8 cellular contexts compared by ENCODE assay signal in the genomic region with DNA sequence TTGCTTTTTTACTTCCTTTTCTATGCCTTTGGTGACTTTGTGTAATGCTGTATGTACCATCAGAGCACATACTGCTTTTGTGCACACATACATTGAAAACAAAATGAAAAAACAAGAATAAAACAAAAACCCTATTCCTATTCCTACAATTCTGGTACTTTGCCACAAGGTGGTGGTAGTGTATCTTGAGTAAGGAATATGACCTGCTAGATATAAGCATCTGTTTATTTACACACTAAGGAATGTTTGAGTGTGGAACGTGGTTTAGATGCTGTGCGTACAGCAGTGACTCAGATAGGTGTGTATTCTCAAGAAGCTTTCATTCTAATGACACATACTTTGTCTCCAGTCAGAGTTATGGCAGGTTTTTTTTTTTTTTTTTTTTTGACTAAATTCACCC.
DNase-seq lines count a peak whose midpoint lies in the region; ATAC-seq, FAIRE-seq and TF ChIP-seq lines count a peak whose summit lies in the region.

No MANE protein-coding gene starts in this region.

- H3K4me3 ChIP-seq in HCT116 (replicated peaks in 1 of 2; ENCODE audit: low read depth in 1 of 2, low read length in 2 of 2) (no peak overlapping the region), WERI-Rb-1 (ENCODE audit: low read depth, low read length) (no peak overlapping the region), HepG2 (replicated peaks in 1 of 3; ENCODE audit: insufficient read depth in 1 of 3, low read depth in 2 of 3, low read length in 3 of 3) (no peak overlapping the region)

- WGBS in HepG2 (ENCODE audit: low lambda C conversion rate): 7% methylated on average over 2 of the region's 2 CpGs

- TF ChIP-seq RAD21 in HCT116 (IDR thresholded peaks at IDR 0.05; ENCODE audit: low read depth): 0 out of 2 replicates have a peak, but pooled peaks have one; percentile 7
- TF ChIP-seq RAD21 in HepG2 (CRISPR knock-in tag; IDR thresholded peaks at IDR 0.05): peak; percentile 87

- H2AFZ ChIP-seq in HCT116 (ENCODE audit: low read depth, low read length, poor library complexity, severe bottlenecking): no peak overlapping the region
- no peak overlapping the region for H2AFZ ChIP-seq in HepG2 (ENCODE audit: low read length)

- no peaks in the 10 kb centered on the region for H3K9me2 ChIP-seq in HCT116 (ENCODE audit: insufficient read depth)

- no peaks in the 10 kb centered on the region for H3K4me1 ChIP-seq in HCT116 (ENCODE audit: control insufficient read depth in 1 of 2, insufficient read depth in 2 of 2, low read length in 2 of 2)
- H3K4me1 ChIP-seq in HepG2 (ENCODE audit: insufficient read depth, low read length): peaks cover 20% of the 10 kb centered on the region

- BruUV-seq in HCT116 (replicated peaks; lab: Mats Ljungman, UMichigan): no TSS peak
- BruUV-seq in HepG2 (replicated peaks; lab: Mats Ljungman, UMichigan): no TSS peak
- no TSS peak for BruUV-seq in Calu3 (replicated peaks; lab: Mats Ljungman, UMichigan)

- peaks cover 19% of the 10 kb centered on the region for H3K9me3 Mint-ChIP-seq in Calu3 (ENCODE audit: low read depth, unreplicated experiment)

- in situ Hi-C loops in Caki2 (cut with HindIII; ENCODE audit: low pct_unique_long_range_greater_than_20kb, low sequenced_read_pairs) (no loop called here), HepG2 (cut with HindIII; ENCODE audit: extremely low pct_ligation_motif_present, low pct_unique_long_range_greater_than_20kb) (loop anchor here (5.0 to 10.0 kb wide), 2 partner anchors 67 to 339 kb away; no protein-coding TSS in a partner anchor)

- intact Hi-C loops in HCT116 (cut with micrococcal nuclease) (no loop called here), HepG2 (cut with micrococcal nuclease; ENCODE audit: unreplicated experiment) (loop anchor here (1.0 to 5.0 kb wide), 11 partner anchors 29 to 1822 kb away; no protein-coding TSS in a partner anchor), Calu3 (cut with micrococcal nuclease; ENCODE audit: unreplicated experiment) (no loop called here)

- no peaks in the 10 kb centered on the region for H3K27me3 Mint-ChIP-seq in Calu3 (ENCODE audit: unreplicated experiment)

- no peaks in the 10 kb centered on the region for H3K36me3 Mint-ChIP-seq in Calu3 (ENCODE audit: insufficient read depth, unreplicated experiment)

- ATAC-seq in HCT116 (no peak), HepG2 (peak; percentile 91)

- DNase-seq in Caki2 (ENCODE audit: low read depth): peak; percentile 14
- no peak for DNase-seq in HCT116 (ENCODE audit: low read depth, low spot score)
- DNase-seq in WERI-Rb-1: no peak
- DNase-seq in HepG2 (ENCODE audit: low spot score): peak; percentile 82
- no peak for DNase-seq in Calu3
- no peak for DNase-seq in activated effector memory CD4-positive, alpha-beta T cell treated with anti-CD3 and anti-CD28 coated beads, Interleukin-2, amount 50 U/mL, for 16 hours
- no peak for DNase-seq in UCSD-AML1 (lab: John Stamatoyannopoulos, UW; ENCODE audit: unreplicated experiment)
- no peak for DNase-seq in putamen (ENCODE audit: low spot score)

- FAIRE-seq in HepG2 (lab: Jason Lieb, UNC): peak; percentile 52

- RAD21 ChIA-PET in HCT116 (lab: Charles Lee; ENCODE audit: low non-redundant PET in 1 of 2, low total read pairs in 2 of 2, uncharacterized antibody in 2 of 2, unreplicated experiment in 2 of 2): no interaction called here

- no peak overlapping the region for H3K9ac ChIP-seq in HCT116 (ENCODE audit: low read length)
- H3K9ac ChIP-seq in HepG2 (ENCODE audit: insufficient read depth, low read depth, low read length): no peak overlapping the region

- H3K4me1 Mint-ChIP-seq in Calu3 (ENCODE audit: low read depth, unreplicated experiment): no peaks in the 10 kb centered on the region

- POLR2A ChIA-PET in HCT116 (lab: Charles Lee) (no interaction called here), HepG2 (lab: Yijun Ruan, JAX) (interaction anchor here (1.2 to 2.0 kb wide), 4 partner anchors 29 to 200 kb away, joined by 3 to 9 read pairs (median 6); no protein-coding TSS in a partner anchor)

- H3K4me3 Mint-ChIP-seq in Calu3 (ENCODE audit: low read depth, unreplicated experiment): no peak overlapping the region

- no peaks in the 10 kb centered on the region for H3K27me3 ChIP-seq in HCT116 (ENCODE audit: insufficient read depth, low read length)
- no peaks in the 10 kb centered on the region for H3K27me3 ChIP-seq in WERI-Rb-1 (ENCODE audit: insufficient read depth, low read depth, severe bottlenecking)
- H3K27me3 ChIP-seq in HepG2 (ENCODE audit: control insufficient read depth in 1 of 2, insufficient read depth in 2 of 2, low read length in 2 of 2): no peaks in the 10 kb centered on the region

- TF ChIP-seq CTCF in HCT116 (IDR thresholded peaks at IDR 0.05 in 2 of 3, conservative IDR thresholded peaks at IDR 0.05 in 1 of 3; ENCODE audit: borderline replicate concordance in 1 of 3, insufficient read depth in 1 of 3, low read depth in 2 of 3, low read length in 2 of 3) (no peak), WERI-Rb-1 (IDR thresholded peaks at IDR 0.05; ENCODE audit: low read depth, low read length) (0 out of 2 replicates have a peak, but pooled peaks have one; percentile 10), HepG2 (CRISPR knock-in tag; IDR thresholded peaks at IDR 0.05) (peak; percentile 89), Calu3 (IDR thresholded peaks at IDR 0.05; ENCODE audit: unreplicated experiment) (no peak)

- H3K27ac Mint-ChIP-seq in Calu3 (ENCODE audit: unreplicated experiment): no peak overlapping the region

- H4K20me1 ChIP-seq in HCT116 (ENCODE audit: insufficient read depth) (no peaks in the 10 kb centered on the region), HepG2 (ENCODE audit: insufficient read depth, low read length) (no peaks in the 10 kb centered on the region)

- H3K27ac ChIP-seq in HCT116 (ENCODE audit: low read depth, low read length): no peak overlapping the region
- no peak overlapping the region for H3K27ac ChIP-seq in WERI-Rb-1
- no peak overlapping the region for H3K27ac ChIP-seq in HepG2 (ENCODE audit: extremely low read length, insufficient read depth, low read length)

- TF ChIP-seq POLR2A in HCT116 (IDR thresholded peaks at IDR 0.05; ENCODE audit: borderline replicate concordance, extremely low read depth, insufficient read depth, insufficient read length) (no peak), HepG2 (IDR thresholded peaks at IDR 0.05; ENCODE audit: insufficient read depth in 1 of 2, low read depth in 2 of 2, low read length in 2 of 2) (no peak)

- CTCF ChIA-PET in HCT116 (lab: Charles Lee): interaction anchor here (0.7 kb wide), 1 partner anchor 1156 kb away, joined by 3 read pairs; no protein-coding TSS in a partner anchor
- CTCF ChIA-PET in HepG2 (lab: Yijun Ruan, JAX; ENCODE audit: low intra/inter-chr PET ratio, low total read pairs): interaction anchor here (0.9 to 3.3 kb wide), 3 partner anchors 64 to 556 kb away, joined by 4 to 46 read pairs (median 5); no protein-coding TSS in a partner anchor
- CTCF ChIA-PET in Calu3 (lab: Charles Lee): interaction anchor here (0.7 kb wide), 2 partner anchors 77 to 788 kb away, joined by 3 to 5 read pairs; no protein-coding TSS in a partner anchor

- peak in 1 of 2 experiments; percentile 4; a peak in 1 of 4 replicates for TF ChIP-seq EP300 in HepG2 (IDR thresholded peaks at IDR 0.05; ENCODE audit: low read depth in 2 of 2, low read length in 2 of 2)
- no peak for TF ChIP-seq EP300 in HepG2 (CRISPR knock-in tag; IDR thresholded peaks at IDR 0.05; ENCODE audit: borderline replicate concordance)

- H3K79me2 ChIP-seq in HCT116 (ENCODE audit: insufficient read depth, low read length): no peaks in the 10 kb centered on the region
- H3K79me2 ChIP-seq in HepG2 (ENCODE audit: insufficient read depth, low read length): no peaks in the 10 kb centered on the region

- H3K36me3 ChIP-seq in HCT116 (ENCODE audit: control insufficient read depth in 1 of 2, insufficient read depth in 2 of 2, low read length in 2 of 2): no peaks in the 10 kb centered on the region
- H3K36me3 ChIP-seq in WERI-Rb-1: no peaks in the 10 kb centered on the region
- no peaks in the 10 kb centered on the region for H3K36me3 ChIP-seq in HepG2 (replicated peaks in 1 of 2; ENCODE audit: control insufficient read depth in 1 of 2, insufficient read depth in 2 of 2, low read length in 2 of 2)

- H3K9me3 ChIP-seq in HCT116 (ENCODE audit: control insufficient read depth in 1 of 2, insufficient read depth in 1 of 2, low read depth in 1 of 2, low read length in 2 of 2) (no peaks in the 10 kb centered on the region), WERI-Rb-1 (ENCODE audit: severe bottlenecking) (peaks cover 3% of the 10 kb centered on the region), HepG2 (ENCODE audit: low read length) (no peaks in the 10 kb centered on the region)

- H3K4me2 ChIP-seq in HCT116 (ENCODE audit: low read length) (no peak overlapping the region), HepG2 (ENCODE audit: low read depth, low read length) (no peak overlapping the region)

TF ChIP-seq in HCT116, 20 proteins besides CTCF, POLR2A, EP300 and RAD21:
- TF ChIP-seq TCF7L2 (IDR thresholded peaks at IDR 0.05; ENCODE audit: borderline replicate concordance, extremely low read depth, insufficient read depth, insufficient read length) (no peak), POLR2AphosphoS5 (IDR thresholded peaks at IDR 0.05; ENCODE audit: low read depth, low read length) (no peak), ZNF274 (IDR thresholded peaks at IDR 0.05; ENCODE audit: low read depth, low read length) (no peak), CEBPB (IDR thresholded peaks at IDR 0.05; ENCODE audit: low read depth) (no peak), EZH2phosphoT487 (IDR thresholded peaks at IDR 0.05; ENCODE audit: borderline replicate concordance) (no peak), JUND (IDR thresholded peaks at IDR 0.05) (no peak), CBX3 (IDR thresholded peaks at IDR 0.05; ENCODE audit: low read depth) (no peak)

Comparison
In these comparisons a context has a peak if more than half of its experiments do, and no peak if none do; other contexts are left out.
1. DNase-seq: peak in Caki2 (single experiment) and HepG2 (single experiment); none in HCT116 (single experiment), WERI-Rb-1 (single experiment), Calu3 (single experiment), activated effector memory CD4-positive, alpha-beta T cell treated with anti-CD3 and anti-CD28 coated beads, Interleukin-2, amount 50 U/mL, for 16 hours (single experiment), UCSD-AML1 (single experiment) and putamen (single experiment).
2. CTCF ChIP-seq: peak in WERI-Rb-1 (single experiment) and HepG2 (single experiment); none in HCT116 (0 of 3) and Calu3 (single experiment).